11 cellular contexts compared by ENCODE assay signal in the genomic region with DNA sequence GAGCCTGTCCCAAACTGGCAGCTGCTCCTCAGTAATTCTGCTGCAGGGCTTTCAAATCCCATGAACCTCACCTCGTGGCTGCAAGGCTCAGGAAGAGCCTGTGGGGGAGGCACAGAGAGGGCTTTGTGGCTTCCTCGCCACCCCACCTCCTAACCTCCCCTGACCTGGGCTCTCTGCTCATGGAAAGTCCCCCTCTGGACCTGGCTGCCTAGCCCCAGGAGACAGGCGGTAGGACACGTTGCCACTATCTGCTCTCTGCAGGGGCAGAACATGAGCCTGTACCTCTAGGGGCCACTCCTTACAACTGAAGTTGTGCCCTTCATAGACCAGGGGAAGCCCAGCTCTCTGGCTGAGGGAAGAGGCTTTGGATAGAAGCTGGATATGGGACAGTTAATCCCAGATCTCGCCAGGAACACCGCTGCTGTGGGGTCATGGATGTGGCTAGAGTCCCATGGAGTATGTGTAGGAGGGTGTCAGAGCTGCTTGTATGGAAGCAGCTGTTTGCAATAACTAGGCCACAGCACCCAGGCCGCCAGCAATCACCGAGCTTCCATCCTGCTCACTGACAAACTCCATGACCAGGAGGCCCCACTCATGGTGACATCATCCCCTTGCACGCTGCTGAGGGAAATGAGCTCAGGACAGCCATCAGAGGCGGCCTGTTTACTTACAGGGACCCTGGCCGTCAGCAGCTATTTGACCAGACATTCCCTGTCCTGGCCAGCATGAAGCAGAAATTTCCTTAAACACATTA. TPM values are rescaled to one million over a fixed set of nuclear protein-coding genes. Genes with fewer than 3 reads are reported as not detected.
DNase-seq lines count a peak whose midpoint lies in the region; ATAC-seq and TF ChIP-seq lines count a peak whose summit lies in the region.
"Had no signal": no experiment of that assay in that cellular context is flagged by ENCODE, and none has a peak within 500 bp of the region (broad histone marks: within the 10 kb centered on the region; RNA-seq: fewer than 3 reads in every experiment).

No MANE protein-coding gene starts in this region.

- H2AFZ ChIP-seq in hepatocyte: no peak overlapping the region

- H3K36me3 ChIP-seq in hepatocyte (replicated peaks; ENCODE audit: insufficient read depth, low read depth) (no peaks in the 10 kb centered on the region), sigmoid colon (no peaks in the 10 kb centered on the region)

- H3K4me2 ChIP-seq in hepatocyte: no peak overlapping the region

- H3K27ac ChIP-seq in hepatocyte (peak overlapping the region; percentile 91), sigmoid colon (peak overlapping the region; percentile 40 to 63 (median 61))
- H3K27ac ChIP-seq: ascending aorta had no signal

- H3K4me3 ChIP-seq in cardiac fibroblast (replicated peaks in 1 of 2; ENCODE audit: low read depth in 2 of 2, low read length in 2 of 2) (no peak overlapping the region), hepatocyte (no peak overlapping the region), sigmoid colon (no peak overlapping the region)
- H3K4me3 ChIP-seq: ascending aorta, GM12878 had no signal

- no peaks in the 10 kb centered on the region for H3K79me2 ChIP-seq in hepatocyte

- H3K9me2 ChIP-seq in hepatocyte (replicated peaks; ENCODE audit: insufficient read depth): no peaks in the 10 kb centered on the region

- H3K9me3 ChIP-seq in hepatocyte (ENCODE audit: low read depth) (no peaks in the 10 kb centered on the region), sigmoid colon (no peaks in the 10 kb centered on the region)
- H3K9me3 ChIP-seq: ascending aorta had no signal

- TF ChIP-seq CTCF in cardiac fibroblast (IDR thresholded peaks at IDR 0.05; ENCODE audit: low read depth, low read length) (no peak), hepatocyte (IDR thresholded peaks at IDR 0.05; ENCODE audit: poor library complexity) (no peak), sigmoid colon (IDR thresholded peaks at IDR 0.05) (no peak)

- WGBS in hepatocyte (ENCODE audit: low lambda C conversion rate, missing lambda C conversion rate): 64% methylated on average over 11 of the region's 11 CpGs
- 80 to 86% methylated on average over 11 of the region's 11 CpGs for WGBS in sigmoid colon, 2 donors

- no peaks in the 10 kb centered on the region for H4K20me1 ChIP-seq in hepatocyte (ENCODE audit: insufficient read depth, poor library complexity, severe bottlenecking)

- TF ChIP-seq POLR2A in sigmoid colon (IDR thresholded peaks at IDR 0.05): no peak

- H3K27me3 ChIP-seq in hepatocyte (no peaks in the 10 kb centered on the region), sigmoid colon (no peaks in the 10 kb centered on the region)
- H3K27me3 ChIP-seq: ascending aorta had no signal

- intact Hi-C loops in sigmoid colon (cut with DNase I): no loop called here

- no peak for TF ChIP-seq EP300 in sigmoid colon (IDR thresholded peaks at IDR 0.05)

- DNase-seq in HCEC 1CT: peak; percentile 54
- peak; percentile 68 to 69 for DNase-seq in cardiac fibroblast (ENCODE audit: low read depth in 2 of 2)
- DNase-seq in hepatocyte (ENCODE audit: low spot score): peak; percentile 73
- peak; percentile 93 for DNase-seq in sigmoid colon
- DNase-seq in activated effector memory CD4-positive, alpha-beta T cell treated with anti-CD3 and anti-CD28 coated beads, Interleukin-2, amount 50 U/mL, for 16 hours: no peak
- no peak for DNase-seq in NCI-H187 treated with DMSO at 0.1 percent for 48 hours (lab: John Stamatoyannopoulos, UW)
- DNase-seq: hippocampal formation had no signal

- H3K4me1 ChIP-seq in hepatocyte (ENCODE audit: insufficient read depth) (peaks cover 24% of the 10 kb centered on the region), sigmoid colon (peaks cover 0 to 40% (median 22%) of the 10 kb centered on the region in 4 donors)
- H3K4me1 ChIP-seq: ascending aorta had no signal

- ATAC-seq in HG03139 (IDR thresholded peaks at IDR 0.05; ENCODE audit: unreplicated experiment) (no peak), HG03039 (IDR thresholded peaks at IDR 0.05; ENCODE audit: unreplicated experiment) (no peak)
- ATAC-seq: GM12878 had no signal

RNA-seq across cellular contexts. Expression of gene CILP, which starts 34.0 kb away (rescaled TPM):
- total RNA-seq in hepatocyte (62.9 and 67.1 TPM in 2 replicates), sigmoid colon (100 to 1,000 TPM in 2 of 4 donors, 10 to 100 TPM in 2; 26.7 to 205 (median 70.4) TPM)
- polyA plus RNA-seq in hepatocyte (69.2 and 96.4 TPM in 2 replicates), sigmoid colon (1 to 10 TPM in 2 of 3 donors, under 1 TPM in 1; 0.92 to 5.4 (median 1.2) TPM)

RNA-seq across cellular contexts. Expression of gene PARP16, which starts 41.4 kb away (rescaled TPM):
- total RNA-seq in hepatocyte: 9.3 and 13.2 TPM in 2 replicates
- polyA plus RNA-seq in hepatocyte: 16.0 and 19.7 TPM in 2 replicates
- 10 to 100 TPM in 2 of 4 donors, 1 to 10 TPM in 2; 4.4 to 12.5 (median 10.4) TPM for total RNA-seq in sigmoid colon
- 10 to 100 TPM in 1 of 3 donors, 1 to 10 TPM in 2; 5.5 to 10.2 (median 8.4) TPM for polyA plus RNA-seq in sigmoid colon

RNA-seq across cellular contexts. Expression of gene RNU5A-1, which starts 50.6 kb away (rescaled TPM):
- total RNA-seq in hepatocyte (not detected in 2 replicates), sigmoid colon (not detected)
- polyA plus RNA-seq in hepatocyte (not detected in 2 replicates), sigmoid colon (not detected)
- total RNA-seq: ascending aorta, GM12878 had no signal
- polyA plus RNA-seq: GM12878 had no signal

RNA-seq across cellular contexts. Expression of gene RNU5B-1, which starts 59.2 kb away (rescaled TPM):
- total RNA-seq in hepatocyte (not detected in 2 replicates), sigmoid colon (not detected)
- polyA plus RNA-seq in hepatocyte (not detected in 2 replicates), sigmoid colon (not detected)
- total RNA-seq: ascending aorta had no signal
- polyA plus RNA-seq: GM12878 had no signal

Comparison
In these comparisons a context has a peak if more than half of its experiments do, and no peak if none do; other contexts are left out.
1. DNase-seq: peak in HCEC 1CT (single experiment), cardiac fibroblast (2 of 2), hepatocyte (single experiment) and sigmoid colon (single experiment); none in activated effector memory CD4-positive, alpha-beta T cell treated with anti-CD3 and anti-CD28 coated beads, Interleukin-2, amount 50 U/mL, for 16 hours (single experiment) and NCI-H187 treated with DMSO at 0.1 percent for 48 hours (single experiment).